ENCODE assay signal across 7 cellular contexts in genomic region chr9:10054456-10054855, GRCh38.
"Had no signal": no experiment of that assay in that cellular context is flagged by ENCODE, and none has a peak within 500 bp of the region (broad histone marks: within the 10 kb centered on the region; RNA-seq: fewer than 3 reads in every experiment).

No MANE protein-coding gene starts in this region.

- ATAC-seq: HepG2 had no signal

- H3K4me1 Mint-ChIP-seq: IgD-negative memory B cell had no signal

- H3K9me3 Mint-ChIP-seq: H9, IgD-negative memory B cell had no signal

- H3K27ac ChIP-seq: HL-60 had no signal

- H3K4me3 Mint-ChIP-seq: H9, IgD-negative memory B cell had no signal

- H3K36me3 Mint-ChIP-seq: IgD-negative memory B cell had no signal

- DNase-seq: GOT3, H9, HCEC 1CT, KBM-7 had no signal

- H3K27ac Mint-ChIP-seq: H9, IgD-negative memory B cell had no signal
